Comparison of ENCODE assay signal across 25 cellular contexts in genomic region chr10:115022754-115023153, GRCh38.
DNase-seq lines count a peak whose midpoint lies in the region; ATAC-seq and TF ChIP-seq lines count a peak whose summit lies in the region.
"Had no signal": no experiment of that assay in that cellular context is flagged by ENCODE, and none has a peak within 500 bp of the region (broad histone marks: within the 10 kb centered on the region; RNA-seq: fewer than 3 reads in every experiment).

No MANE protein-coding gene starts in this region.

- H3K27me3 ChIP-seq in BLaER1 (no peaks in the 10 kb centered on the region), endocrine pancreas (ENCODE audit: control insufficient read depth, insufficient read depth, low read length) (no peaks in the 10 kb centered on the region), ascending aorta (no peaks in the 10 kb centered on the region)
- H3K27me3 ChIP-seq: gastroesophageal sphincter, SJSA1 had no signal

- H3K27ac ChIP-seq in BLaER1 (peak overlapping the region; percentile 80), ascending aorta (no peak overlapping the region)
- H3K27ac ChIP-seq: C4-2B, gastroesophageal sphincter, GM23248, left ventricle myocardium inferior, prostate gland, SJSA1, VCaP had no signal

- ATAC-seq in GM21515 (IDR thresholded peaks at IDR 0.05; ENCODE audit: unreplicated experiment) = peak; percentile 51
- ATAC-seq in HG03378 (IDR thresholded peaks at IDR 0.05; ENCODE audit: unreplicated experiment) = peak; percentile 55
- no peak for ATAC-seq in left colon
- ATAC-seq in GM19395 (IDR thresholded peaks at IDR 0.05; ENCODE audit: unreplicated experiment) = no peak
- ATAC-seq: gastroesophageal sphincter, Panc1, T-helper 17 cell had no signal

- peaks cover 56% of the 10 kb centered on the region for H3K4me1 ChIP-seq in BLaER1
- peaks cover 6% of the 10 kb centered on the region for H3K4me1 ChIP-seq in endocrine pancreas (ENCODE audit: control insufficient read depth, insufficient read depth, low read length)
- no peaks in the 10 kb centered on the region for H3K4me1 ChIP-seq in ascending aorta
- H3K4me1 ChIP-seq: gastroesophageal sphincter, left ventricle myocardium inferior, prostate gland, SJSA1 had no signal

- peak overlapping the region; percentile 71 for H3K4me2 ChIP-seq in BLaER1
- H3K4me2 ChIP-seq: smooth muscle cell had no signal

- TF ChIP-seq CTCF in ascending aorta (IDR thresholded peaks at IDR 0.05) = no peak

- H3K9me3 ChIP-seq in BLaER1 (no peaks in the 10 kb centered on the region), endocrine pancreas (ENCODE audit: control insufficient read depth, low read length) (no peaks in the 10 kb centered on the region), ascending aorta (no peaks in the 10 kb centered on the region)
- H3K9me3 ChIP-seq: gastroesophageal sphincter, left ventricle myocardium inferior, prostate gland, SJSA1 had no signal

- no peaks in the 10 kb centered on the region for H3K36me3 ChIP-seq in BLaER1
- no peaks in the 10 kb centered on the region for H3K36me3 ChIP-seq in endocrine pancreas (ENCODE audit: control insufficient read depth, insufficient read depth, low read length)
- no peaks in the 10 kb centered on the region for H3K36me3 ChIP-seq in ascending aorta
- H3K36me3 ChIP-seq: gastroesophageal sphincter, left ventricle myocardium inferior, prostate gland, SJSA1 had no signal

- H3K4me3 ChIP-seq in BLaER1 (peak overlapping the region; percentile 5; the same call in 1 of the 2 replicates), endocrine pancreas (ENCODE audit: control insufficient read depth, insufficient read depth, low read length) (peak overlapping the region; percentile 43), ascending aorta (no peak overlapping the region)
- H3K4me3 ChIP-seq: gastroesophageal sphincter, GM23248, left ventricle myocardium inferior, prostate gland, SJSA1, smooth muscle cell had no signal

- H4K20me1 ChIP-seq in BLaER1 = no peaks in the 10 kb centered on the region

- DNase-seq in left colon (no peak), iPS-NIHi11 (ENCODE audit: low spot score) (no peak), ascending aorta (ENCODE audit: low spot score in 2 of 2) (no peak)
- DNase-seq: activated CD4-positive, alpha-beta memory T cell treated with anti-CD3 and anti-CD28 coated beads for 36 hours; activated naive CD4-positive, alpha-beta T cell treated with anti-CD3 and anti-CD28 coated beads for 36 hours; anterior cingulate cortex; central memory CD4-positive, alpha-beta T cell; GM23248; left ventricle myocardium inferior; NCI-H1436 treated with DMSO at 0.1 percent for 48 hours; NCI-H774; stimulated activated CD4-positive, alpha-beta T cell treated with anti-CD3 and anti-CD28 coated beads, Interleukin-4, amount 100 ng/mL, for 1 hour; T-helper 17 cell had no signal

- H3K9ac ChIP-seq in BLaER1 (peak overlapping the region; percentile 49; the same call in 1 of the 2 replicates), endocrine pancreas (ENCODE audit: control insufficient read depth, insufficient read depth, low read length) (no peak overlapping the region)
- H3K9ac ChIP-seq: GM23248 had no signal

- intact Hi-C loops in left colon (cut with DNase I, micrococcal nuclease) (no loop called here), ascending aorta (cut with DNase I) (no loop called here)

Comparison
In these comparisons a context has a peak if more than half of its experiments do, and no peak if none do; other contexts are left out.
1. H3K4me3 ChIP-seq: peak in BLaER1 (single experiment) and endocrine pancreas (single experiment); none in ascending aorta (0 of 2).
2. ATAC-seq: peak in GM21515 (single experiment) and HG03378 (single experiment); none in left colon (single experiment) and GM19395 (single experiment).